8 cellular contexts compared by ENCODE assay signal in genomic region chr20:45111799-45112471, GRCh38. TPM values are rescaled to one million over a fixed set of nuclear protein-coding genes. Genes with fewer than 3 reads are reported as not detected.
DNase-seq lines count a peak whose midpoint lies in the region; TF ChIP-seq lines count a peak whose summit lies in the region.

No MANE protein-coding gene starts in this region.

- H3K27me3 ChIP-seq in Loucy (ENCODE audit: insufficient read depth, low read length, poor library complexity, severe bottlenecking) (no peaks in the 10 kb centered on the region), dorsolateral prefrontal cortex (peaks cover 0 to 2% (median 0%) of the 10 kb centered on the region in 45 donors), neutrophil (peaks cover 51% of the 10 kb centered on the region)

- H3K36me3 ChIP-seq in Loucy (ENCODE audit: insufficient read depth, low read length) (no peaks in the 10 kb centered on the region), neutrophil (no peaks in the 10 kb centered on the region)

- H3K9me2 ChIP-seq in Loucy (replicated peaks; ENCODE audit: low read depth, low read length): no peaks in the 10 kb centered on the region

- TF ChIP-seq CTCF in Loucy (conservative IDR thresholded peaks at IDR 0.05; ENCODE audit: low read length) (peak; percentile 83), dorsolateral prefrontal cortex (IDR thresholded peaks at IDR 0.05 in 54 of 56, conservative IDR thresholded peaks at IDR 0.05 in 2 of 56; ENCODE audit: low read depth in 1 of 56, partially characterized antibody in 56 of 56) (peak in 54 of 56 donors; percentile 9 to 75 (median 54)), neutrophil (IDR thresholded peaks at IDR 0.05) (peak; percentile 24)

- DNase-seq in DMS 273 (lab: John Stamatoyannopoulos, UW; ENCODE audit: unreplicated experiment) (peak; percentile 56), DMS 273 treated with DMSO at 0.1 percent for 48 hours (lab: John Stamatoyannopoulos, UW) (no peak), dorsolateral prefrontal cortex (no peak), activated gamma-delta T cell treated with Interleukin-2 at 50 U/mL for 16 hours (no peak), UCSD-AML1 (lab: John Stamatoyannopoulos, UW; ENCODE audit: unreplicated experiment) (no peak), NCI-H1105 (lab: John Stamatoyannopoulos, UW) (no peak)

- no peaks in the 10 kb centered on the region for H4K20me1 ChIP-seq in Loucy (ENCODE audit: insufficient read depth, low read length, poor library complexity, severe bottlenecking)

- H3K79me2 ChIP-seq in Loucy (ENCODE audit: insufficient read depth, low read length): no peaks in the 10 kb centered on the region

- no peak overlapping the region for H3K4me2 ChIP-seq in Loucy (ENCODE audit: low read depth, low read length, poor library complexity, severe bottlenecking)

- H2AFZ ChIP-seq in Loucy (ENCODE audit: low read length): no peak overlapping the region

- H3K27ac ChIP-seq in dorsolateral prefrontal cortex (no peak overlapping the region), neutrophil (no peak overlapping the region)

- H3K4me3 ChIP-seq in Loucy (ENCODE audit: low read length, poor library complexity, severe bottlenecking) (no peak overlapping the region), dorsolateral prefrontal cortex (no peak overlapping the region), neutrophil (ENCODE audit: low read depth in 1 of 2, low read length in 1 of 2) (no peak overlapping the region)

- no peak overlapping the region for H3K9ac ChIP-seq in Loucy (ENCODE audit: low read depth, low read length, poor library complexity, severe bottlenecking)

- H3K9me3 ChIP-seq in Loucy (ENCODE audit: insufficient read depth, low read depth, low read length): no peaks in the 10 kb centered on the region
- H3K9me3 ChIP-seq in neutrophil: no peaks in the 10 kb centered on the region

- intact Hi-C loops in dorsolateral prefrontal cortex (cut with DNase I): loop anchor here in 1 of 2 donors (5.0 kb wide), 1 partner anchor 70 kb away; no protein-coding TSS in a partner anchor

- H3K4me1 ChIP-seq in Loucy (ENCODE audit: insufficient read depth, low read length, poor library complexity, severe bottlenecking): no peaks in the 10 kb centered on the region
- no peaks in the 10 kb centered on the region for H3K4me1 ChIP-seq in neutrophil (ENCODE audit: control insufficient read depth in 1 of 2, insufficient read depth in 1 of 2, low read depth in 1 of 2, low read length in 1 of 2)

- no peaks in the 10 kb centered on the region for H3F3A ChIP-seq in Loucy (ENCODE audit: low read depth)

RNA-seq across cellular contexts. Expression of gene WFDC5, which starts 3.0 kb away (rescaled TPM):
- total RNA-seq in dorsolateral prefrontal cortex: not detected

RNA-seq across cellular contexts. Expression of gene KCNS1, which starts 11.0 kb away (rescaled TPM):
- 100 to 1,000 TPM in 6 of 120 experiments, 10 to 100 TPM in 114; 14.6 to 125 (median 65.5) TPM for total RNA-seq in dorsolateral prefrontal cortex

RNA-seq across cellular contexts. Expression of gene WFDC12, which starts 12.3 kb away (rescaled TPM):
- not detected for total RNA-seq in dorsolateral prefrontal cortex

Comparison
In these comparisons a context has a peak if more than half of its experiments do, and no peak if none do; other contexts are left out.
1. CTCF ChIP-seq: peak in every context shown above with its lines; median percentile 83 in Loucy; 54 in dorsolateral prefrontal cortex; 24 in neutrophil.